In genomic region chr17:41519501-41520224, GRCh38 we compare ENCODE assay signal across 11 cellular contexts. TPM values are rescaled to one million over a fixed set of nuclear protein-coding genes. Genes with fewer than 3 reads are reported as not detected.
DNase-seq lines count a peak whose midpoint lies in the region; ATAC-seq, FAIRE-seq and TF ChIP-seq lines count a peak whose summit lies in the region.
"Had no signal": no experiment of that assay in that cellular context is flagged by ENCODE, and none has a peak within 500 bp of the region (broad histone marks: within the 10 kb centered on the region; RNA-seq: fewer than 3 reads in every experiment).

No MANE protein-coding gene starts in this region.

- H3K9ac ChIP-seq in colonic mucosa (ENCODE audit: low read depth in 2 of 2, low read length in 2 of 2), result no peak overlapping the region
- H3K9ac ChIP-seq: GM23248 had no signal

- 13 to 38% (median 22%) methylated on average over 10 to 11 of the region's 11 CpGs for WGBS in small intestine, 3 donors

- peak overlapping the region; percentile 12 for H3K27ac ChIP-seq in colonic mucosa
- H3K27ac ChIP-seq in small intestine (ENCODE audit: low read depth in 1 of 2, low read length in 1 of 2), result peak overlapping the region; percentile 81 to 93
- H3K27ac ChIP-seq: GM23248, thoracic aorta had no signal

- no peak for TF ChIP-seq CTCF in colonic mucosa (IDR thresholded peaks at IDR 0.05)

- no peaks in the 10 kb centered on the region for H3K9me3 ChIP-seq in MG63
- no peaks in the 10 kb centered on the region for H3K9me3 ChIP-seq in colonic mucosa
- H3K9me3 ChIP-seq in small intestine (ENCODE audit: control insufficient read depth, low read depth), result no peaks in the 10 kb centered on the region
- H3K9me3 ChIP-seq: thoracic aorta had no signal

- H3K36me3 ChIP-seq in MG63 (peaks cover 27% of the 10 kb centered on the region), colonic mucosa (no peaks in the 10 kb centered on the region), small intestine (ENCODE audit: control insufficient read depth in 2 of 2, insufficient read depth in 2 of 2, low read length in 2 of 2) (peaks cover 0 to 3% of the 10 kb centered on the region in 2 donors)
- H3K36me3 ChIP-seq: thoracic aorta had no signal

- H3K4me1 ChIP-seq in colonic mucosa (peaks cover 20% of the 10 kb centered on the region), small intestine (ENCODE audit: control insufficient read depth in 2 of 2, insufficient read depth in 1 of 2, low read depth in 1 of 2, low read length in 1 of 2) (peaks cover 0 to 3% of the 10 kb centered on the region in 2 donors)

- H3K27me3 ChIP-seq in MG63, result no peaks in the 10 kb centered on the region
- no peaks in the 10 kb centered on the region for H3K27me3 ChIP-seq in colonic mucosa
- H3K27me3 ChIP-seq in small intestine (ENCODE audit: control insufficient read depth in 2 of 2, insufficient read depth in 2 of 2, low read length in 2 of 2), result no peaks in the 10 kb centered on the region

- no peak for ATAC-seq in GM21390 (IDR thresholded peaks at IDR 0.05; ENCODE audit: unreplicated experiment)

- intact Hi-C loops in colonic mucosa (cut with DNase I), result no loop called here

- no peak for FAIRE-seq in small intestine (lab: Jason Lieb, UNC)
- FAIRE-seq: frontal cortex had no signal

- DNase-seq in MG63, result peak; percentile 85
- DNase-seq in NCI-H446 (lab: John Stamatoyannopoulos, UW), result peak; percentile 24 to 64
- DNase-seq in colonic mucosa, result no peak
- DNase-seq in small intestine, result peak; percentile 80
- no peak for DNase-seq in stimulated activated CD4-positive, alpha-beta T cell treated with anti-CD3 and anti-CD28 coated beads, Interleukin-2, amount 100 ng/mL, for 24 hours
- DNase-seq in Kasumi-1 (lab: John Stamatoyannopoulos, UW), result no peak
- DNase-seq: left cardiac atrium had no signal

- H3K4me3 ChIP-seq in MG63, result no peak overlapping the region
- no peak overlapping the region for H3K4me3 ChIP-seq in colonic mucosa
- no peak overlapping the region for H3K4me3 ChIP-seq in small intestine (ENCODE audit: low read depth in 1 of 2, low read length in 2 of 2)
- H3K4me3 ChIP-seq: GM23248, thoracic aorta had no signal

RNA-seq across cellular contexts. Expression of gene KRT15, which starts 1.0 kb away (rescaled TPM):
- total RNA-seq in MG63 (2014; rRNA removed; shearing (Covaris generic); ENCODE audit: low replicate concordance), result 38.4 and 82.2 TPM in 2 replicates
- total RNA-seq in colonic mucosa, result 10 to 100 TPM in 1 of 2 donors, 1 to 10 TPM in 1; 5.8 to 20.0 TPM
- 10 to 100 TPM in 2 of 3 donors, 1 to 10 TPM in 1; 2.5 to 18.9 (median 10.7) TPM for polyA plus RNA-seq in small intestine
- total RNA-seq: frontal cortex had no signal

RNA-seq across cellular contexts. Expression of gene KRT19, which starts 8.4 kb away (rescaled TPM):
- total RNA-seq in MG63 (2014; rRNA removed; shearing (Covaris generic); ENCODE audit: low replicate concordance), result 20.7 and 46.3 TPM in 2 replicates
- 1,000 to 10,000 TPM; 2,159 to 2,203 TPM for total RNA-seq in colonic mucosa
- 1,000 to 10,000 TPM; 1,124 to 1,607 (median 1,420) TPM for polyA plus RNA-seq in small intestine

RNA-seq across cellular contexts. Expression of gene KRT13, which starts 14.3 kb away (rescaled TPM):
- total RNA-seq in MG63 (2014; rRNA removed; shearing (Covaris generic); ENCODE audit: low replicate concordance), result 3.8 and 4.0 TPM in 2 replicates
- under 1 TPM in 1 of 2 donors, not detected in 1; 0.25 TPM for total RNA-seq in colonic mucosa
- 10 to 100 TPM; 10.3 to 37.6 (median 26.2) TPM for polyA plus RNA-seq in small intestine
- total RNA-seq: frontal cortex, GM23248, left cardiac atrium had no signal
- polyA plus RNA-seq: GM23248 had no signal

RNA-seq across cellular contexts. Expression of gene KRT36, which starts 30.0 kb away (rescaled TPM):
- total RNA-seq in MG63 (2014; rRNA removed; shearing (Covaris generic); ENCODE audit: low replicate concordance), result 0.20 TPM in 1 of 2 replicates, not detected in the other
- not detected for total RNA-seq in colonic mucosa
- polyA plus RNA-seq in small intestine, result not detected
- total RNA-seq: frontal cortex, GM23248, left cardiac atrium, thoracic aorta had no signal
- polyA plus RNA-seq: GM23248 had no signal

RNA-seq across cellular contexts. Expression of gene KRT35, which starts 38.7 kb away (rescaled TPM):
- 0.33 TPM in 1 of 2 replicates, not detected in the other for total RNA-seq in MG63 (2014; rRNA removed; shearing (Covaris generic); ENCODE audit: low replicate concordance)
- total RNA-seq in colonic mucosa, result not detected
- not detected for polyA plus RNA-seq in small intestine
- total RNA-seq: frontal cortex, GM23248, left cardiac atrium, thoracic aorta had no signal
- polyA plus RNA-seq: GM23248 had no signal

Comparison
In these comparisons a context has a peak if more than half of its experiments do, and no peak if none do; other contexts are left out.
1. DNase-seq: peak in MG63 (single experiment), NCI-H446 (2 of 2) and small intestine (single experiment); none in colonic mucosa (single experiment), stimulated activated CD4-positive, alpha-beta T cell treated with anti-CD3 and anti-CD28 coated beads, Interleukin-2, amount 100 ng/mL, for 24 hours (0 of 2) and Kasumi-1 (0 of 2).
2. RNA of gene KRT19, which starts 8.4 kb away (total RNA-seq): 2,159 to 2,203 TPM in colonic mucosa; 20.7 to 46.3 TPM in MG63; every median in the first group is over 10 times any median in the second.